9 cellular contexts compared by ENCODE assay signal in genomic region chr13:99357149-99357596, GRCh38. TPM values are rescaled to one million over a fixed set of nuclear protein-coding genes. Genes with fewer than 3 reads are reported as not detected.
A peak's percentile ranks its signal among the peaks of the same experiment; 100 is the strongest.
DNase-seq lines count a peak whose midpoint lies in the region; ATAC-seq lines count a peak whose summit lies in the region.
"Had no signal": no experiment of that assay in that cellular context is flagged by ENCODE, and none has a peak within 500 bp of the region (broad histone marks: within the 10 kb centered on the region; RNA-seq: fewer than 3 reads in every experiment).

No MANE protein-coding gene starts in this region.

- H3K4me1 Mint-ChIP-seq in activated naive CD8-positive, alpha-beta T cell (ENCODE audit: low read depth), result peaks cover 95% of the 10 kb centered on the region

- 39% methylated on average over 4 of the region's 8 CpGs for WGBS in mesenchymal stem cell

- H3K27me3 Mint-ChIP-seq in activated naive CD8-positive, alpha-beta T cell, result no peaks in the 10 kb centered on the region

- no peak overlapping the region for H3K14ac ChIP-seq in mesenchymal stem cell (ENCODE audit: low read length in 2 of 2)

- no peak overlapping the region for H2AFZ ChIP-seq in mesenchymal stem cell (ENCODE audit: low read depth, low read length)

- peak overlapping the region; percentile 95 for H3K27ac Mint-ChIP-seq in activated naive CD8-positive, alpha-beta T cell

- peak overlapping the region; percentile 74 to 75 for H2BK12ac ChIP-seq in mesenchymal stem cell (ENCODE audit: low read length in 2 of 2)

- peaks cover 34% of the 10 kb centered on the region for H3K79me1 ChIP-seq in mesenchymal stem cell (replicated peaks; ENCODE audit: low read length, poor library complexity, severe bottlenecking)

- peaks cover 28 to 29% of the 10 kb centered on the region in 2 experiments for H3K36me3 ChIP-seq in mesenchymal stem cell (ENCODE audit: control insufficient read depth in 1 of 2, insufficient read depth in 2 of 2, low read depth in 1 of 2, low read length in 2 of 2)

- H3K4ac ChIP-seq in mesenchymal stem cell (ENCODE audit: low read depth in 1 of 2, low read length in 2 of 2), result peak overlapping the region; percentile 64 to 76

- H3K9ac ChIP-seq in mesenchymal stem cell (ENCODE audit: low read length), result peak overlapping the region; percentile 77

- H3K18ac ChIP-seq in mesenchymal stem cell (ENCODE audit: low read depth in 1 of 2, low read length in 2 of 2), result peak overlapping the region; percentile 82 to 88

- H3K4me1 ChIP-seq in mesenchymal stem cell (ENCODE audit: control insufficient read depth, insufficient read depth, low read depth, low read length), result peaks cover 18% of the 10 kb centered on the region

- no peak overlapping the region for H2BK5ac ChIP-seq in mesenchymal stem cell (ENCODE audit: low read depth, low read length, poor library complexity, severe bottlenecking)

- no peak overlapping the region for H2AK5ac ChIP-seq in mesenchymal stem cell (ENCODE audit: low read length, severe bottlenecking)

- H3K4me3 ChIP-seq in mesenchymal stem cell (ENCODE audit: insufficient read depth in 1 of 2, low read depth in 1 of 2, low read length in 2 of 2), result no peak overlapping the region

- H3K36me3 Mint-ChIP-seq in activated naive CD8-positive, alpha-beta T cell, result peaks cover 50% of the 10 kb centered on the region

- H3K27me3 ChIP-seq in mesenchymal stem cell (ENCODE audit: control insufficient read depth in 1 of 2, insufficient read depth in 1 of 2, low read length in 2 of 2), result no peaks in the 10 kb centered on the region

- H4K8ac ChIP-seq in mesenchymal stem cell (ENCODE audit: low read length), result peak overlapping the region; percentile 35

- ATAC-seq in GM19035 (IDR thresholded peaks at IDR 0.05; ENCODE audit: unreplicated experiment), result peak; percentile 31
- peak; percentile 25 for ATAC-seq in HG03159 (IDR thresholded peaks at IDR 0.05; ENCODE audit: unreplicated experiment)

- no peak overlapping the region for H2BK120ac ChIP-seq in mesenchymal stem cell (ENCODE audit: low read depth, low read length)

- H2BK15ac ChIP-seq in mesenchymal stem cell (ENCODE audit: low read depth, poor library complexity, severe bottlenecking), result no peak overlapping the region

- DNase-seq in mesenchymal stem cell, result peak; percentile 92
- no peak for DNase-seq in islet precursor cell
- DNase-seq in NCI-H446 treated with DMSO at 0.1 percent for 48 hours (lab: John Stamatoyannopoulos, UW), result no peak
- DNase-seq in NOMO-1 treated with DMSO at 0.1 percent for 48 hours (lab: John Stamatoyannopoulos, UW; ENCODE audit: unreplicated experiment), result no peak
- DNase-seq in HT-29 (ENCODE audit: low spot score), result no peak

- H3K4me3 Mint-ChIP-seq in activated naive CD8-positive, alpha-beta T cell, result peak overlapping the region; percentile 78

- H3K9me3 Mint-ChIP-seq in activated naive CD8-positive, alpha-beta T cell (ENCODE audit: low read depth), result no peaks in the 10 kb centered on the region

- H3K9me3 ChIP-seq in mesenchymal stem cell (ENCODE audit: control insufficient read depth, low read length), result no peaks in the 10 kb centered on the region

- H3K27ac ChIP-seq in mesenchymal stem cell (ENCODE audit: low read length, poor library complexity, severe bottlenecking), result no peak overlapping the region

- no peak overlapping the region for H3K4me2 ChIP-seq in mesenchymal stem cell (ENCODE audit: low read length, poor library complexity, severe bottlenecking)

- H3K23ac ChIP-seq in mesenchymal stem cell (ENCODE audit: low read length in 2 of 2), result no peak overlapping the region

- peak overlapping the region; percentile 70 for H4K91ac ChIP-seq in mesenchymal stem cell (ENCODE audit: low read length)

RNA-seq across cellular contexts. Expression of gene GPR183, which starts 50.0 kb away (rescaled TPM):
- 8.4 TPM for polyA plus RNA-seq in mesenchymal stem cell (2013, experiment 1 of 2)
- 8.1 TPM for polyA plus RNA-seq in mesenchymal stem cell (2013, experiment 2 of 2)
- total RNA-seq in HT-29 (2014; rRNA removed; shearing (Covaris generic)), result not detected in 2 replicates
- polyA plus RNA-seq: neural cell had no signal
